14 cellular contexts compared by ENCODE assay signal in genomic region chr20:45836841-45837240, GRCh38. TPM values are rescaled to one million over a fixed set of nuclear protein-coding genes. Genes with fewer than 3 reads are reported as not detected.
DNase-seq lines count a peak whose midpoint lies in the region; ATAC-seq and TF ChIP-seq lines count a peak whose summit lies in the region.
"Had no signal": no experiment of that assay in that cellular context is flagged by ENCODE, and none has a peak within 500 bp of the region (broad histone marks: within the 10 kb centered on the region; RNA-seq: fewer than 3 reads in every experiment).

No MANE protein-coding gene starts in this region.

- intact Hi-C loops in psoas muscle (cut with DNase I) (no loop called here), ovary (cut with DNase I) (loop anchor here in 1 of 4 donors (1.0 kb wide), 1 partner anchor 97 kb away; the partner anchor contains the start of gene PCIF1)

- H3K27ac ChIP-seq in psoas muscle = peak overlapping the region; percentile 98
- H3K27ac ChIP-seq in ovary = no peak overlapping the region
- H3K27ac ChIP-seq: prostate gland had no signal

- no peaks in the 10 kb centered on the region for H3K27me3 ChIP-seq in psoas muscle (ENCODE audit: insufficient read depth in 3 of 3, low read length in 2 of 3)
- no peaks in the 10 kb centered on the region for H3K27me3 ChIP-seq in ovary

- 0 to 14% (median 3%) methylated on average over 1 of the region's 1 CpG for WGBS in psoas muscle, 3 donors
- 5 to 14% (median 9%) methylated on average over 1 of the region's 1 CpG for WGBS in ovary, 3 donors

- TF ChIP-seq POLR2A in erythroblast (IDR thresholded peaks at IDR 0.05; ENCODE audit: low read length) = no peak
- no peak for TF ChIP-seq POLR2A in ovary (IDR thresholded peaks at IDR 0.05)

- H3K9me3 ChIP-seq in psoas muscle (no peaks in the 10 kb centered on the region), ovary (no peaks in the 10 kb centered on the region)
- H3K9me3 ChIP-seq: prostate gland had no signal

- H3K4me1 ChIP-seq in psoas muscle = peaks cover 49% of the 10 kb centered on the region
- H3K4me1 ChIP-seq in ovary (ENCODE audit: insufficient read depth) = peaks cover 23% of the 10 kb centered on the region

- TF ChIP-seq EP300 in ovary (IDR thresholded peaks at IDR 0.05) = no peak

- H3K36me3 ChIP-seq in psoas muscle (ENCODE audit: insufficient read depth in 1 of 2, low read depth in 1 of 2) (peaks cover 0 to 50% of the 10 kb centered on the region in 2 donors), ovary (no peaks in the 10 kb centered on the region)
- H3K36me3 ChIP-seq: prostate gland had no signal

- no peak for TF ChIP-seq CTCF in psoas muscle (IDR thresholded peaks at IDR 0.05)
- TF ChIP-seq CTCF in ovary (IDR thresholded peaks at IDR 0.05) = no peak

- ATAC-seq in psoas muscle = no peak
- ATAC-seq: stimulated activated naive CD8-positive, alpha-beta T cell treated with anti-CD3 and anti-CD28 coated beads, Interleukin-15, Interleukin-2, amounts not matched to agents 100 U/mL and 50 U/mL, for 24 hours; WTC11 had no signal

- peak overlapping the region; percentile 68 for H3K4me3 ChIP-seq in psoas muscle
- H3K4me3 ChIP-seq in ovary = no peak overlapping the region
- H3K4me3 ChIP-seq: prostate gland had no signal

- DNase-seq in DMS 273 treated with DMSO at 0.1 percent for 48 hours (lab: John Stamatoyannopoulos, UW) (peak; percentile 81), NCI-H82 treated with DMSO at 0.1 percent for 48 hours (lab: John Stamatoyannopoulos, UW; ENCODE audit: unreplicated experiment) (peak; percentile 27), erythroblast (lab: John Stamatoyannopoulos, UW) (peak; percentile 70 to 89), psoas muscle (no peak), SIG-M5 treated with dmso at 0.1 percent for 504 hours (lab: John Stamatoyannopoulos, UW; ENCODE audit: unreplicated experiment) (no peak), DMS153 (lab: John Stamatoyannopoulos, UW) (no peak), ovary (no peak)
- DNase-seq in activated CD4-positive, alpha-beta T cell treated with anti-CD3 and anti-CD28 coated beads, Interleukin-2, amount 50 U/mL, for 4 hours = no peak
- DNase-seq: activated naive CD8-positive, alpha-beta T cell treated with anti-CD3 and anti-CD28 coated beads for 36 hours; C1 segment of cervical spinal cord; stimulated activated naive CD8-positive, alpha-beta T cell treated with anti-CD3 and anti-CD28 coated beads, Interleukin-15, Interleukin-2, amounts not matched to agents 100 U/mL and 50 U/mL, for 24 hours had no signal

RNA-seq across cellular contexts. Expression of gene SNX21, which starts 3.2 kb away (rescaled TPM):
- total RNA-seq in psoas muscle = 10 to 100 TPM; 22.3 to 44.9 (median 31.6) TPM
- 10 to 100 TPM in 2 of 3 donors, 1 to 10 TPM in 1; 8.7 to 63.9 (median 21.2) TPM for polyA plus RNA-seq in psoas muscle
- total RNA-seq in ovary = 10 to 100 TPM; 46.1 to 90.1 (median 71.0) TPM
- polyA plus RNA-seq in ovary = 10 to 100 TPM; 18.2 to 41.1 TPM

RNA-seq across cellular contexts. Expression of gene TNNC2, which starts 9.7 kb away (rescaled TPM):
- total RNA-seq in psoas muscle = 1,000 to 10,000 TPM; 1,390 to 3,666 (median 2,654) TPM
- over 10,000 TPM in 1 of 3 donors, 1,000 to 10,000 TPM in 2; 2,508 to 10,677 (median 9,192) TPM for polyA plus RNA-seq in psoas muscle
- 1 to 10 TPM in 6 of 7 donors, not detected in 1; 1.9 to 3.7 (median 3.4) TPM for total RNA-seq in ovary
- polyA plus RNA-seq in ovary = 1 to 10 TPM; 1.5 to 3.6 TPM
- total RNA-seq: activated naive CD8-positive, alpha-beta T cell treated with anti-CD3 and anti-CD28 coated beads for 36 hours; epithelial cell of proximal tubule had no signal

RNA-seq across cellular contexts. Expression of gene ACOT8, which starts 20.4 kb away (rescaled TPM):
- total RNA-seq in psoas muscle (10 to 100 TPM; 20.3 to 29.6 (median 24.9) TPM), ovary (10 to 100 TPM; 18.4 to 26.7 (median 19.6) TPM)
- polyA plus RNA-seq in psoas muscle (10 to 100 TPM; 20.2 to 32.9 (median 29.3) TPM), ovary (10 to 100 TPM; 13.5 to 21.9 TPM)

RNA-seq across cellular contexts. Expression of gene ZSWIM3, which starts 20.6 kb away (rescaled TPM):
- total RNA-seq in psoas muscle (1 to 10 TPM; 1.4 to 2.7 (median 1.5) TPM), ovary (1 to 10 TPM; 1.8 to 7.5 (median 4.7) TPM)
- polyA plus RNA-seq in psoas muscle (1 to 10 TPM; 1.1 to 2.0 (median 1.5) TPM), ovary (1 to 10 TPM; 2.4 to 6.0 TPM)

RNA-seq across cellular contexts. Expression of gene UBE2C, which starts 24.4 kb away (rescaled TPM):
- under 1 TPM; 0.32 to 0.42 (median 0.38) TPM for total RNA-seq in psoas muscle
- polyA plus RNA-seq in psoas muscle = under 1 TPM in 2 of 3 donors, not detected in 1; 0.35 to 0.40 TPM
- total RNA-seq in ovary = 1 to 10 TPM in 2 of 7 donors, under 1 TPM in 2, not detected in 3; 0.69 to 1.9 (median 1.0) TPM
- polyA plus RNA-seq in ovary = 1 to 10 TPM; 2.6 to 5.6 TPM

Comparison
In these comparisons a context has a peak if more than half of its experiments do, and no peak if none do; other contexts are left out.
1. DNase-seq: peak in DMS 273 treated with DMSO at 0.1 percent for 48 hours (single experiment), NCI-H82 treated with DMSO at 0.1 percent for 48 hours (single experiment) and erythroblast (2 of 2); none in psoas muscle (0 of 2), SIG-M5 treated with dmso at 0.1 percent for 504 hours (single experiment), activated CD4-positive, alpha-beta T cell treated with anti-CD3 and anti-CD28 coated beads, Interleukin-2, amount 50 U/mL, for 4 hours (0 of 2), DMS153 (single experiment) and ovary (0 of 5).
2. RNA of gene TNNC2, which starts 9.7 kb away (total RNA-seq): 1,390 to 3,666 TPM in psoas muscle; 1.9 to 3.7 TPM in ovary; every median in the first group is over 100 times any median in the second.